20 cellular contexts compared by ENCODE assay signal in the genomic region with DNA sequence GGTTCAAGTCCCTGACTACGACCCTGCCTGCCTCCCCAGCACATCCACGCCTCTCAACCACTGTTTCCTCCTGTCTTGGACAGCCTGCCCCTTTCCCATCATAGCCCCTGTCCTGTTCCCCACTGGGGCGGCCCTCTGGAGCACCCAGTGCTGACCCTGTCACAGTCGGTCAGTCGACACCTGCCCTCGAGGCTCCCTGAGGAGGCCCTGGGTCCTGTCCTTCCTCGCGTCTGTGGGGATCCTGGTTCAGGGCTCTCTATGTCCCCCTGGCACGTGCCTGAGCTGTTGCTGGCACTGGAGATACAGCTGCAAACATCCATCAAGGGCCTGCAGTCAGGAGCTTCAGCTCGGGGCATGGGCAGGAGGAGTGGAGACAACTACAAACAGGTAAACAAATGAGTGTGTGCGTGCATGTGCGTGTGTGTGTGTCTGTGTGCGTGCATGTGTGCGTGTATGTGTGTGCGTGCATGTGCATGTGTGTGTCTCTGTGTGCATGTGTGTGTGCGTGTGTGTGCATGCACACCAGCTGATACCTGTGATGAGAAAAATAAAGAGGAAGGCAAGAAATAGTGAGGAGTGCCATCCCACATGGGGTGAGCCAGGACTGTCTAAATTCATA.
A peak's percentile ranks its signal among the peaks of the same experiment; 100 is the strongest.
DNase-seq lines count a peak whose midpoint lies in the region; ATAC-seq, FAIRE-seq and TF ChIP-seq lines count a peak whose summit lies in the region.
"Had no signal": no experiment of that assay in that cellular context is flagged by ENCODE, and none has a peak within 500 bp of the region (broad histone marks: within the 10 kb centered on the region; RNA-seq: fewer than 3 reads in every experiment).

No MANE protein-coding gene starts in this region.

- H3K9me3 ChIP-seq in HEK293 (ENCODE audit: control insufficient read depth, insufficient read depth, low read depth, low read length) (no peaks in the 10 kb centered on the region), upper lobe of left lung (no peaks in the 10 kb centered on the region)

- 60 to 68% methylated on average over 11 to 16 of the region's 16 CpGs for WGBS in upper lobe of left lung, 2 donors

- H3K4me3 ChIP-seq in HEK293 (ENCODE audit: low read depth, low read length): no peak overlapping the region
- H3K4me3 ChIP-seq in bronchial epithelial cell (ENCODE audit: low read depth, low read length): no peak overlapping the region
- H3K4me3 ChIP-seq in upper lobe of left lung: no peak overlapping the region

- TF ChIP-seq EP300 in upper lobe of left lung (IDR thresholded peaks at IDR 0.05): no peak

- H3K4me1 ChIP-seq in HEK293 (ENCODE audit: control insufficient read depth, insufficient read depth, low read length): no peaks in the 10 kb centered on the region
- H3K4me1 ChIP-seq in upper lobe of left lung: no peaks in the 10 kb centered on the region

- POLR2A ChIA-PET in HEK293 (lab: Yijun Ruan, JAX): no interaction called here
- POLR2A ChIA-PET in HEK293T (lab: Yijun Ruan, JAX): no interaction called here

- CTCF ChIA-PET in HEK293 (lab: Yijun Ruan, JAX): no interaction called here
- CTCF ChIA-PET in HEK293T (lab: Yijun Ruan, JAX): no interaction called here

- H3K27ac ChIP-seq in HEK293 (ENCODE audit: extremely low read depth, low read depth, low read length) (no peak overlapping the region), upper lobe of left lung (no peak overlapping the region)
- H3K27ac ChIP-seq: RWPE1 had no signal

- TF ChIP-seq CTCF in HEK293 (tag by site-specific recombination; IDR thresholded peaks at IDR 0.05) (no peak), bronchial epithelial cell (IDR thresholded peaks at IDR 0.05; ENCODE audit: insufficient read depth, low read length, severe bottlenecking) (no peak), upper lobe of left lung (IDR thresholded peaks at IDR 0.05) (no peak)

- H3K36me3 ChIP-seq in HEK293 (ENCODE audit: control insufficient read depth in 2 of 2, insufficient read depth in 1 of 2, low read length in 2 of 2) (no peaks in the 10 kb centered on the region), bronchial epithelial cell (ENCODE audit: control insufficient read depth, insufficient read depth, low read length) (no peaks in the 10 kb centered on the region), upper lobe of left lung (no peaks in the 10 kb centered on the region)

- DNase-seq in bronchial epithelial cell (ENCODE audit: low read depth) (no peak), mesenteric fat pad (ENCODE audit: low spot score) (peak; percentile 60), urothelium cell line (ENCODE audit: low spot score) (no peak), upper lobe of left lung (no peak), HEK293T (ENCODE audit: extremely low spot score) (no peak), nucleus accumbens (lab: John Stamatoyannopoulos, UW) (no peak)
- DNase-seq: C1 segment of cervical spinal cord; CD8-positive, alpha-beta memory T cell; NCI-H1105 treated with DMSO at 0.1 percent for 48 hours; NCI-H2029 treated with DMSO at 0.1 percent for 48 hours; NCI-H226; NCI-H510A treated with DMSO at 0.1 percent for 48 hours; NCI-H748 treated with DMSO at 0.1 percent for 48 hours; SIG-M5 had no signal

- H3K27me3 ChIP-seq in bronchial epithelial cell (ENCODE audit: control insufficient read depth, insufficient read depth, low read length) (no peaks in the 10 kb centered on the region), upper lobe of left lung (no peaks in the 10 kb centered on the region)

- no peak for ATAC-seq in upper lobe of left lung (ENCODE audit: low FRiP score in 2 of 2)
- ATAC-seq: HCT116 had no signal

- peak; percentile 88 for FAIRE-seq in bronchial epithelial cell (lab: Jason Lieb, UNC)
- peak; percentile 91 for FAIRE-seq in urothelium cell line (lab: Jason Lieb, UNC)
- FAIRE-seq: G401.6, GM18507, H1 had no signal

- no peak for TF ChIP-seq POLR2A in upper lobe of left lung (IDR thresholded peaks at IDR 0.05)

TF ChIP-seq in HEK293, 187 proteins besides CTCF, POLR2A, EP300 and RAD21:
- no peak for TF ChIP-seq ZNF223 (tag by site-specific recombination; IDR thresholded peaks at IDR 0.05)
- TF ChIP-seq, protein P1, sequence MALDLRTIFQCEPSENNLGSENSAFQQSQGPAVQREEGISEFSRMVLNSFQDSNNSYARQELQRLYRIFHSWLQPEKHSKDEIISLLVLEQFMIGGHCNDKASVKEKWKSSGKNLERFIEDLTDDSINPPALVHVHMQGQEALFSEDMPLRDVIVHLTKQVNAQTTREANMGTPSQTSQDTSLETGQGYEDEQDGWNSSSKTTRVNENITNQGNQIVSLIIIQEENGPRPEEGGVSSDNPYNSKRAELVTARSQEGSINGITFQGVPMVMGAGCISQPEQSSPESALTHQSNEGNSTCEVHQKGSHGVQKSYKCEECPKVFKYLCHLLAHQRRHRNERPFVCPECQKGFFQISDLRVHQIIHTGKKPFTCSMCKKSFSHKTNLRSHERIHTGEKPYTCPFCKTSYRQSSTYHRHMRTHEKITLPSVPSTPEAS (tag by site-specific recombination; IDR thresholded peaks at IDR 0.05): peak; percentile 65; the same call in 1 of the 2 replicates

TF ChIP-seq in HEK293T, 16 proteins besides CTCF, POLR2A, EP300 and RAD21:
- TF ChIP-seq FOXM1 (IDR thresholded peaks at IDR 0.05; ENCODE audit: borderline replicate concordance) (no peak), NFRKB (IDR thresholded peaks at IDR 0.05) (no peak), HDGF (IDR thresholded peaks at IDR 0.05; ENCODE audit: borderline replicate concordance) (no peak), SUZ12 (IDR thresholded peaks at IDR 0.05) (no peak)
